In genomic region chr13:21675095-21676007, GRCh38 we compare ENCODE assay signal across 8 cellular contexts. TPM values are rescaled to one million over a fixed set of nuclear protein-coding genes. Genes with fewer than 3 reads are reported as not detected.
DNase-seq lines count a peak whose midpoint lies in the region; ATAC-seq, FAIRE-seq and TF ChIP-seq lines count a peak whose summit lies in the region.

No MANE protein-coding gene starts in this region.

- H3K4me1 ChIP-seq in endothelial cell of umbilical vein (ENCODE audit: control insufficient read depth, extremely low read depth, insufficient read depth, low read length) = peaks cover 5% of the 10 kb centered on the region
- peaks cover 43% of the 10 kb centered on the region for H3K4me1 ChIP-seq in vagina

- peak in 1 of 2 donors; percentile 25 for ATAC-seq in natural killer cell treated with Interleukin-12 subunit alpha and Interleukin-12 subunit beta and Interleukin-15 and Interleukin-18, amount 100 ng/mL, for 72 hours

- no peak for FAIRE-seq in endothelial cell of umbilical vein (lab: Jason Lieb, UNC)

- DNase-seq in AG08395 (ENCODE audit: low spot score) (peak; percentile 13), HuH-7 (ENCODE audit: low spot score) (peak; percentile 59), endothelial cell of umbilical vein (ENCODE audit: low read depth, low spot score) (no peak), vagina (ENCODE audit: extremely low spot score in 2 of 2) (no peak), NCI-H524 treated with DMSO at 0.1 percent for 48 hours (lab: John Stamatoyannopoulos, UW) (no peak), MV-4-11 (lab: John Stamatoyannopoulos, UW) (no peak)
- DNase-seq in activated CD4-positive, alpha-beta T cell treated with anti-CD3 and anti-CD28 coated beads, Interleukin-2, amount 50 U/mL, for 1 hour = peak; percentile 29
- no peak for DNase-seq in natural killer cell treated with Interleukin-12 subunit alpha and Interleukin-12 subunit beta and Interleukin-15 and Interleukin-18, amount 100 ng/mL, for 72 hours (ENCODE audit: low spot score)

- TF ChIP-seq CTCF in endothelial cell of umbilical vein (IDR thresholded peaks at IDR 0.05; ENCODE audit: extremely low read depth in 1 of 2, insufficient read depth in 1 of 2, low read depth in 1 of 2, low read length in 2 of 2) = no peak
- TF ChIP-seq CTCF in vagina (IDR thresholded peaks at IDR 0.05) = no peak

- H3K27ac ChIP-seq in endothelial cell of umbilical vein (ENCODE audit: insufficient read depth, low read depth, low read length) (no peak overlapping the region), vagina (peak overlapping the region; percentile 27)

- H3K36me3 ChIP-seq in endothelial cell of umbilical vein (ENCODE audit: control insufficient read depth in 2 of 2, extremely low read depth in 1 of 2, insufficient read depth in 2 of 2, low read length in 2 of 2) (no peaks in the 10 kb centered on the region), vagina (no peaks in the 10 kb centered on the region)

- no peaks in the 10 kb centered on the region for H3K36me3 Mint-ChIP-seq in natural killer cell treated with Interleukin-12 subunit alpha and Interleukin-12 subunit beta and Interleukin-15 and Interleukin-18, amount 100 ng/mL, for 72 hours

- BruUV-seq in endothelial cell of umbilical vein (replicated peaks; lab: Mats Ljungman, UMichigan) = no TSS peak

- peak overlapping the region; percentile 70 for H3K4me3 Mint-ChIP-seq in natural killer cell treated with Interleukin-12 subunit alpha and Interleukin-12 subunit beta and Interleukin-15 and Interleukin-18, amount 100 ng/mL, for 72 hours

- H3K9me1 ChIP-seq in endothelial cell of umbilical vein (replicated peaks; ENCODE audit: control insufficient read depth, extremely low read depth, insufficient read depth, low read length) = no peaks in the 10 kb centered on the region

- TF ChIP-seq POLR2A in endothelial cell of umbilical vein (IDR thresholded peaks at IDR 0.05; ENCODE audit: low read depth, low read length) (no peak), vagina (IDR thresholded peaks at IDR 0.05) (no peak)

- H3K9me3 ChIP-seq in endothelial cell of umbilical vein (replicated peaks; ENCODE audit: control insufficient read depth, insufficient read depth, low read length) (no peaks in the 10 kb centered on the region), vagina (no peaks in the 10 kb centered on the region)

- no peaks in the 10 kb centered on the region for H3K9me3 Mint-ChIP-seq in natural killer cell treated with Interleukin-12 subunit alpha and Interleukin-12 subunit beta and Interleukin-15 and Interleukin-18, amount 100 ng/mL, for 72 hours

- H3K79me2 ChIP-seq in endothelial cell of umbilical vein (ENCODE audit: control insufficient read depth, insufficient read depth, low read length) = no peaks in the 10 kb centered on the region

- no peak overlapping the region for H3K9ac ChIP-seq in endothelial cell of umbilical vein (replicated peaks; ENCODE audit: extremely low read depth, insufficient read depth, low read length)

- dilution Hi-C loops in endothelial cell of umbilical vein (cut with MboI; ENCODE audit: extremely low pct_ligation_motif_present, low sequenced_read_pairs) = no loop called here

- H3K4me3 ChIP-seq in endothelial cell of umbilical vein (replicated peaks in 1 of 3; ENCODE audit: insufficient read depth in 1 of 3, low read depth in 1 of 3, low read length in 3 of 3) = no peak overlapping the region
- peak overlapping the region; percentile 54 to 70 for H3K4me3 ChIP-seq in vagina

- CTCF ChIA-PET in endothelial cell of umbilical vein (lab: Charles Lee) = no interaction called here

- no peak overlapping the region for H3K27ac Mint-ChIP-seq in natural killer cell treated with Interleukin-12 subunit alpha and Interleukin-12 subunit beta and Interleukin-15 and Interleukin-18, amount 100 ng/mL, for 72 hours

- H3K4me1 Mint-ChIP-seq in natural killer cell treated with Interleukin-12 subunit alpha and Interleukin-12 subunit beta and Interleukin-15 and Interleukin-18, amount 100 ng/mL, for 72 hours (ENCODE audit: low read depth in 2 of 2) = peaks cover 20 to 25% of the 10 kb centered on the region in 2 donors

- intact Hi-C loops in endothelial cell of umbilical vein (cut with micrococcal nuclease) = no loop called here
- intact Hi-C loops in vagina (cut with DNase I) = no loop called here

- no peaks in the 10 kb centered on the region for H4K20me1 ChIP-seq in endothelial cell of umbilical vein (replicated peaks; ENCODE audit: control insufficient read depth, extremely low read depth, insufficient read depth, low read length)

- H3K27me3 Mint-ChIP-seq in natural killer cell treated with Interleukin-12 subunit alpha and Interleukin-12 subunit beta and Interleukin-15 and Interleukin-18, amount 100 ng/mL, for 72 hours = peaks cover 18 to 38% of the 10 kb centered on the region in 2 donors

- H2AFZ ChIP-seq in endothelial cell of umbilical vein (ENCODE audit: low read depth, low read length) = no peak overlapping the region

- no peak overlapping the region for H3K4me2 ChIP-seq in endothelial cell of umbilical vein (ENCODE audit: insufficient read depth, low read length)

- H3K27me3 ChIP-seq in endothelial cell of umbilical vein (ENCODE audit: control insufficient read depth in 2 of 2, insufficient read depth in 2 of 2, low read length in 2 of 2) (peaks cover 47 to 72% of the 10 kb centered on the region in 2 experiments), vagina (no peaks in the 10 kb centered on the region)

- POLR2A ChIA-PET in endothelial cell of umbilical vein (lab: Charles Lee) = no interaction called here

TF ChIP-seq in endothelial cell of umbilical vein, 7 proteins besides CTCF, POLR2A, EP300 and RAD21:
- no peak for TF ChIP-seq FOS (IDR thresholded peaks at IDR 0.05; ENCODE audit: borderline replicate concordance, insufficient read depth, low read length)
- TF ChIP-seq GATA2 (IDR thresholded peaks at IDR 0.05; ENCODE audit: insufficient read depth, insufficient read length, low read depth, low read length) = no peak
- TF ChIP-seq EZH2 (IDR thresholded peaks at IDR 0.05; ENCODE audit: borderline replicate concordance, low read depth, low read length, severe bottlenecking) = peak; percentile 99

RNA-seq across cellular contexts. Expression of gene FGF9, which starts 4.5 kb away (rescaled TPM):
- total RNA-seq in endothelial cell of umbilical vein (not detected in 2 replicates), vagina (0.25 TPM)
- polyA plus RNA-seq in endothelial cell of umbilical vein = not detected in 2 replicates
- not detected in 2 replicates for polyA plus RNA-seq in endothelial cell of umbilical vein (2011; cell fraction: cytosol; rRNA removed)
- not detected in 2 replicates for polyA plus RNA-seq in endothelial cell of umbilical vein (2011; cell fraction: nucleus; rRNA removed)
- not detected in 2 replicates for polyA plus RNA-seq in endothelial cell of umbilical vein (2012)
- polyA minus RNA-seq in endothelial cell of umbilical vein = 0.17 TPM in 1 of 2 replicates, not detected in the other
- not detected for polyA minus RNA-seq in endothelial cell of umbilical vein (2011; cell fraction: cytosol; rRNA and poly(A)+ RNA removed)
- not detected in 2 replicates for polyA minus RNA-seq in endothelial cell of umbilical vein (2011; cell fraction: nucleus; rRNA and poly(A)+ RNA removed)
- under 1 TPM in 1 of 2 donors, not detected in 1; 0.29 TPM for total RNA-seq in natural killer cell treated with Interleukin-12 subunit alpha and Interleukin-12 subunit beta and Interleukin-15 and Interleukin-18, amount 100 ng/mL, for 72 hours

Comparison
In these comparisons a context has a peak if more than half of its experiments do, and no peak if none do; other contexts are left out.
1. DNase-seq: peak in AG08395 (single experiment), HuH-7 (single experiment) and activated CD4-positive, alpha-beta T cell treated with anti-CD3 and anti-CD28 coated beads, Interleukin-2, amount 50 U/mL, for 1 hour (single experiment); none in endothelial cell of umbilical vein (single experiment), natural killer cell treated with Interleukin-12 subunit alpha and Interleukin-12 subunit beta and Interleukin-15 and Interleukin-18, amount 100 ng/mL, for 72 hours (single experiment), vagina (0 of 2), NCI-H524 treated with DMSO at 0.1 percent for 48 hours (single experiment) and MV-4-11 (single experiment).
2. H3K4me3 ChIP-seq: peak in vagina (2 of 2); none in endothelial cell of umbilical vein (0 of 3).